In the genomic region with DNA sequence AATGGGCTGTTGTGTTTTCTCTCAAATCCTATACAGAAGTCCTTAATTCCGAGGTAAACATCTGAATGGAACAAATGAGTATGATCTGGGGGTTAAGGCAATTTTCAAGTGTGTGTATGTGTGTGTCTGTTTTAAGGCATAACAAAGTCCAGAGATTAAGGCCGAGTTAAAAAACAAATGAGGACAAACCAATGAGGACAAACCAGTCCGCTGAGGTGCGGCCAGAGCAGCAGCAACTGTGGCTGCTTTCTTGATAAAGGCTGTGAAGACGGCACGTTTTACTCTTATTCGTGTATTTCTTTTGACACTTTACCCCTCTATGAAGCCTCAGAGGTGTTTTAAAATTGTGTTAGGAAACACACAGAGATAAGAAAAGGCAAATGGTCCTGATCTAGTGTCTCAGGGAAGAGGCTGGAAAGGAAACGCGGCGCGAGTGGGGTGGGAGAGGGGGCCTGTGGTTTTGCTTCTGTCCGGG, we compare ENCODE assay signal across 8 cellular contexts. TPM values are rescaled to one million over a fixed set of nuclear protein-coding genes. Genes with fewer than 3 reads are reported as not detected.
DNase-seq lines count a peak whose midpoint lies in the region; TF ChIP-seq lines count a peak whose summit lies in the region.

No MANE protein-coding gene starts in this region.

- H3K9me3 ChIP-seq in mammary epithelial cell (replicated peaks; ENCODE audit: insufficient read depth, low read length) (no peaks in the 10 kb centered on the region), uterus (no peaks in the 10 kb centered on the region)

- H3K27ac Mint-ChIP-seq in activated T-cell treated with anti-CD3 and anti-CD28 coated beads, Interleukin-2, amount 50 U/mL, for 24 hours = no peak overlapping the region

- 5% methylated on average over 11 of the region's 12 CpGs for WGBS in mammary epithelial cell (ENCODE audit: low coverage, missing lambda C conversion rate)
- WGBS in lower leg skin, 2 donors = 9 to 13% methylated on average over 12 of the region's 12 CpGs

- intact Hi-C loops in mammary epithelial cell (cut with micrococcal nuclease) (loop anchor here (1.0 to 10.0 kb wide), 5 partner anchors 91 to 386 kb away; no protein-coding TSS in a partner anchor), lower leg skin (cut with DNase I; ENCODE audit: low total_unique reads) (no loop called here), uterus (cut with DNase I; ENCODE audit: low total_unique reads) (no loop called here)

- H2AFZ ChIP-seq in mammary epithelial cell (ENCODE audit: low read depth, low read length) = peak overlapping the region; percentile 97

- no TSS peak for BruUV-seq in mammary epithelial cell (replicated peaks; lab: Mats Ljungman, UMichigan)

- dilution Hi-C loops in mammary epithelial cell (cut with HindIII; ENCODE audit: low sequenced_read_pairs) = no loop called here

- H3K27ac ChIP-seq in mammary epithelial cell (ENCODE audit: insufficient read depth, low read depth, low read length) = peak overlapping the region; percentile 72
- peak overlapping the region; percentile 98 to 99 for H3K27ac ChIP-seq in uterus

- peaks cover 22% of the 10 kb centered on the region for H3K79me2 ChIP-seq in mammary epithelial cell (ENCODE audit: insufficient read depth, low read length)

- H3K9ac ChIP-seq in mammary epithelial cell (ENCODE audit: insufficient read depth, low read length) = peak overlapping the region; percentile 77

- H3K9me3 Mint-ChIP-seq in activated T-cell treated with anti-CD3 and anti-CD28 coated beads, Interleukin-2, amount 50 U/mL, for 24 hours = peaks cover 2% of the 10 kb centered on the region

- H3K4me3 ChIP-seq in mammary epithelial cell (replicated peaks in 1 of 3; ENCODE audit: insufficient read depth in 1 of 3, low read depth in 2 of 3, low read length in 3 of 3) (peak overlapping the region; percentile 75 to 91 (median 79)), lower leg skin (ENCODE audit: low read depth, poor library complexity, severe bottlenecking) (peak overlapping the region; percentile 85), uterus (peak overlapping the region; percentile 76 to 90)

- H4K20me1 ChIP-seq in mammary epithelial cell (ENCODE audit: insufficient read depth, low read length) = no peaks in the 10 kb centered on the region

- TF ChIP-seq POLR2A in lower leg skin (IDR thresholded peaks at IDR 0.05) (no peak), uterus (IDR thresholded peaks at IDR 0.05) (no peak)

- H3K27me3 Mint-ChIP-seq in activated T-cell treated with anti-CD3 and anti-CD28 coated beads, Interleukin-2, amount 50 U/mL, for 24 hours = peaks cover 44% of the 10 kb centered on the region

- peak overlapping the region; percentile 35 for H3K4me3 Mint-ChIP-seq in activated T-cell treated with anti-CD3 and anti-CD28 coated beads, Interleukin-2, amount 50 U/mL, for 24 hours

- peak overlapping the region; percentile 82 for H3K4me2 ChIP-seq in mammary epithelial cell (ENCODE audit: insufficient read depth, low read depth, low read length)

- H3K36me3 ChIP-seq in mammary epithelial cell (ENCODE audit: insufficient read depth, low read length) (no peaks in the 10 kb centered on the region), uterus (no peaks in the 10 kb centered on the region)

- DNase-seq in activated T-cell treated with anti-CD3 and anti-CD28 coated beads, Interleukin-2, amount 50 U/mL, for 24 hours = no peak
- DNase-seq in activated T-cell treated with anti-CD3 and anti-CD28 coated beads, Interleukin-2, amount 50 U/mL, for 1 hour = no peak
- DNase-seq in mammary epithelial cell (no peak), lower leg skin (ENCODE audit: low spot score in 2 of 2) (no peak), uterus (no peak), GM19240 (ENCODE audit: insufficient read length, low spot score) (no peak), DMS153 (lab: John Stamatoyannopoulos, UW) (no peak)
- DNase-seq in stimulated activated CD4-positive, alpha-beta T cell treated with anti-CD3 and anti-CD28 coated beads, Interleukin-4, amount 100 ng/mL, for 1 hour = no peak

- H3K4me1 ChIP-seq in mammary epithelial cell (ENCODE audit: insufficient read depth, low read length) = peaks cover 24% of the 10 kb centered on the region
- peaks cover 0 to 11% of the 10 kb centered on the region in 2 donors for H3K4me1 ChIP-seq in uterus

- H3K36me3 Mint-ChIP-seq in activated T-cell treated with anti-CD3 and anti-CD28 coated beads, Interleukin-2, amount 50 U/mL, for 24 hours (ENCODE audit: low read depth) = no peaks in the 10 kb centered on the region

- TF ChIP-seq CTCF in mammary epithelial cell (conservative IDR thresholded peaks at IDR 0.05 in 1 of 2, IDR thresholded peaks at IDR 0.05 in 1 of 2; ENCODE audit: extremely low read depth in 1 of 2, insufficient read depth in 1 of 2, low read depth in 1 of 2, low read length in 2 of 2) = no peak
- no peak for TF ChIP-seq CTCF in lower leg skin (IDR thresholded peaks at IDR 0.05)
- TF ChIP-seq CTCF in uterus (IDR thresholded peaks at IDR 0.05) = no peak

- H3K27me3 ChIP-seq in mammary epithelial cell (ENCODE audit: insufficient read depth, low read length) (no peaks in the 10 kb centered on the region), uterus (no peaks in the 10 kb centered on the region)

- CTCF ChIA-PET in mammary epithelial cell (lab: Charles Lee; ENCODE audit: low non-redundant PET) = interaction anchor here (0.8 kb wide), 1 partner anchor 97 kb away, joined by 18 read pairs; no protein-coding TSS in a partner anchor

- peaks cover 14% of the 10 kb centered on the region for H3K4me1 Mint-ChIP-seq in activated T-cell treated with anti-CD3 and anti-CD28 coated beads, Interleukin-2, amount 50 U/mL, for 24 hours (ENCODE audit: low read depth)

- in situ Hi-C loops in mammary epithelial cell (cut with MboI; ENCODE audit: low sequenced_read_pairs in 2 of 2) = loop anchor here in 1 of 2 donors (5.0 to 10.0 kb wide), 2 partner anchors 76 to 214 kb away; no protein-coding TSS in a partner anchor

RNA-seq across cellular contexts. Expression of gene GULP1, which starts 0.5 kb away (rescaled TPM):
- total RNA-seq in mammary epithelial cell (10 to 100 TPM; 17.3 to 49.7 TPM), lower leg skin (10 to 100 TPM; 13.4 to 20.0 (median 17.3) TPM), uterus (100 to 1,000 TPM in 2 of 4 donors, 10 to 100 TPM in 2; 14.3 to 128 (median 95.7) TPM)
- 11.0 TPM for polyA plus RNA-seq in mammary epithelial cell
- 0.72 TPM for polyA minus RNA-seq in mammary epithelial cell
